Comparison of ENCODE assay signal across 2 cellular contexts in genomic region chr9:89679006-89679395, GRCh38.
TF ChIP-seq lines count a peak whose summit lies in the region.

No MANE protein-coding gene starts in this region.

TF ChIP-seq in GM23338, 12 proteins besides CTCF, POLR2A, EP300 and RAD21:
- no peak for TF ChIP-seq NANOG (IDR thresholded peaks at IDR 0.05; ENCODE audit: borderline replicate concordance)
- TF ChIP-seq, protein P1, sequence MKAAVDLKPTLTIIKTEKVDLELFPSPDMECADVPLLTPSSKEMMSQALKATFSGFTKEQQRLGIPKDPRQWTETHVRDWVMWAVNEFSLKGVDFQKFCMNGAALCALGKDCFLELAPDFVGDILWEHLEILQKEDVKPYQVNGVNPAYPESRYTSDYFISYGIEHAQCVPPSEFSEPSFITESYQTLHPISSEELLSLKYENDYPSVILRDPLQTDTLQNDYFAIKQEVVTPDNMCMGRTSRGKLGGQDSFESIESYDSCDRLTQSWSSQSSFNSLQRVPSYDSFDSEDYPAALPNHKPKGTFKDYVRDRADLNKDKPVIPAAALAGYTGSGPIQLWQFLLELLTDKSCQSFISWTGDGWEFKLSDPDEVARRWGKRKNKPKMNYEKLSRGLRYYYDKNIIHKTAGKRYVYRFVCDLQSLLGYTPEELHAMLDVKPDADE (IDR thresholded peaks at IDR 0.05): no peak
- TF ChIP-seq ZNF114 (CRISPR knock-in tag; IDR thresholded peaks at IDR 0.05): no peak
- no peak for TF ChIP-seq JUNB (IDR thresholded peaks at IDR 0.05; ENCODE audit: unreplicated experiment)
- no peak for TF ChIP-seq EZH2 (IDR thresholded peaks at IDR 0.05; ENCODE audit: low read depth, unreplicated experiment)
- no peak for TF ChIP-seq POLR2AphosphoS5 (IDR thresholded peaks at IDR 0.05; ENCODE audit: low read depth)
- no peak for TF ChIP-seq ZNF331 (CRISPR knock-in tag; IDR thresholded peaks at IDR 0.05; ENCODE audit: low read depth)
- TF ChIP-seq, protein P2, sequence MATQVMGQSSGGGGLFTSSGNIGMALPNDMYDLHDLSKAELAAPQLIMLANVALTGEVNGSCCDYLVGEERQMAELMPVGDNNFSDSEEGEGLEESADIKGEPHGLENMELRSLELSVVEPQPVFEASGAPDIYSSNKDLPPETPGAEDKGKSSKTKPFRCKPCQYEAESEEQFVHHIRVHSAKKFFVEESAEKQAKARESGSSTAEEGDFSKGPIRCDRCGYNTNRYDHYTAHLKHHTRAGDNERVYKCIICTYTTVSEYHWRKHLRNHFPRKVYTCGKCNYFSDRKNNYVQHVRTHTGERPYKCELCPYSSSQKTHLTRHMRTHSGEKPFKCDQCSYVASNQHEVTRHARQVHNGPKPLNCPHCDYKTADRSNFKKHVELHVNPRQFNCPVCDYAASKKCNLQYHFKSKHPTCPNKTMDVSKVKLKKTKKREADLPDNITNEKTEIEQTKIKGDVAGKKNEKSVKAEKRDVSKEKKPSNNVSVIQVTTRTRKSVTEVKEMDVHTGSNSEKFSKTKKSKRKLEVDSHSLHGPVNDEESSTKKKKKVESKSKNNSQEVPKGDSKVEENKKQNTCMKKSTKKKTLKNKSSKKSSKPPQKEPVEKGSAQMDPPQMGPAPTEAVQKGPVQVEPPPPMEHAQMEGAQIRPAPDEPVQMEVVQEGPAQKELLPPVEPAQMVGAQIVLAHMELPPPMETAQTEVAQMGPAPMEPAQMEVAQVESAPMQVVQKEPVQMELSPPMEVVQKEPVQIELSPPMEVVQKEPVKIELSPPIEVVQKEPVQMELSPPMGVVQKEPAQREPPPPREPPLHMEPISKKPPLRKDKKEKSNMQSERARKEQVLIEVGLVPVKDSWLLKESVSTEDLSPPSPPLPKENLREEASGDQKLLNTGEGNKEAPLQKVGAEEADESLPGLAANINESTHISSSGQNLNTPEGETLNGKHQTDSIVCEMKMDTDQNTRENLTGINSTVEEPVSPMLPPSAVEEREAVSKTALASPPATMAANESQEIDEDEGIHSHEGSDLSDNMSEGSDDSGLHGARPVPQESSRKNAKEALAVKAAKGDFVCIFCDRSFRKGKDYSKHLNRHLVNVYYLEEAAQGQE (IDR thresholded peaks at IDR 0.05; ENCODE audit: unreplicated experiment): no peak
- no peak for TF ChIP-seq STAT1 (IDR thresholded peaks at IDR 0.05; ENCODE audit: unreplicated experiment)
- TF ChIP-seq CREB1 (CRISPR knock-in tag; IDR thresholded peaks at IDR 0.05; ENCODE audit: low read depth): no peak
- no peak for TF ChIP-seq EZH2phosphoT487 (IDR thresholded peaks at IDR 0.05; ENCODE audit: unreplicated experiment)
- TF ChIP-seq, protein P3, sequence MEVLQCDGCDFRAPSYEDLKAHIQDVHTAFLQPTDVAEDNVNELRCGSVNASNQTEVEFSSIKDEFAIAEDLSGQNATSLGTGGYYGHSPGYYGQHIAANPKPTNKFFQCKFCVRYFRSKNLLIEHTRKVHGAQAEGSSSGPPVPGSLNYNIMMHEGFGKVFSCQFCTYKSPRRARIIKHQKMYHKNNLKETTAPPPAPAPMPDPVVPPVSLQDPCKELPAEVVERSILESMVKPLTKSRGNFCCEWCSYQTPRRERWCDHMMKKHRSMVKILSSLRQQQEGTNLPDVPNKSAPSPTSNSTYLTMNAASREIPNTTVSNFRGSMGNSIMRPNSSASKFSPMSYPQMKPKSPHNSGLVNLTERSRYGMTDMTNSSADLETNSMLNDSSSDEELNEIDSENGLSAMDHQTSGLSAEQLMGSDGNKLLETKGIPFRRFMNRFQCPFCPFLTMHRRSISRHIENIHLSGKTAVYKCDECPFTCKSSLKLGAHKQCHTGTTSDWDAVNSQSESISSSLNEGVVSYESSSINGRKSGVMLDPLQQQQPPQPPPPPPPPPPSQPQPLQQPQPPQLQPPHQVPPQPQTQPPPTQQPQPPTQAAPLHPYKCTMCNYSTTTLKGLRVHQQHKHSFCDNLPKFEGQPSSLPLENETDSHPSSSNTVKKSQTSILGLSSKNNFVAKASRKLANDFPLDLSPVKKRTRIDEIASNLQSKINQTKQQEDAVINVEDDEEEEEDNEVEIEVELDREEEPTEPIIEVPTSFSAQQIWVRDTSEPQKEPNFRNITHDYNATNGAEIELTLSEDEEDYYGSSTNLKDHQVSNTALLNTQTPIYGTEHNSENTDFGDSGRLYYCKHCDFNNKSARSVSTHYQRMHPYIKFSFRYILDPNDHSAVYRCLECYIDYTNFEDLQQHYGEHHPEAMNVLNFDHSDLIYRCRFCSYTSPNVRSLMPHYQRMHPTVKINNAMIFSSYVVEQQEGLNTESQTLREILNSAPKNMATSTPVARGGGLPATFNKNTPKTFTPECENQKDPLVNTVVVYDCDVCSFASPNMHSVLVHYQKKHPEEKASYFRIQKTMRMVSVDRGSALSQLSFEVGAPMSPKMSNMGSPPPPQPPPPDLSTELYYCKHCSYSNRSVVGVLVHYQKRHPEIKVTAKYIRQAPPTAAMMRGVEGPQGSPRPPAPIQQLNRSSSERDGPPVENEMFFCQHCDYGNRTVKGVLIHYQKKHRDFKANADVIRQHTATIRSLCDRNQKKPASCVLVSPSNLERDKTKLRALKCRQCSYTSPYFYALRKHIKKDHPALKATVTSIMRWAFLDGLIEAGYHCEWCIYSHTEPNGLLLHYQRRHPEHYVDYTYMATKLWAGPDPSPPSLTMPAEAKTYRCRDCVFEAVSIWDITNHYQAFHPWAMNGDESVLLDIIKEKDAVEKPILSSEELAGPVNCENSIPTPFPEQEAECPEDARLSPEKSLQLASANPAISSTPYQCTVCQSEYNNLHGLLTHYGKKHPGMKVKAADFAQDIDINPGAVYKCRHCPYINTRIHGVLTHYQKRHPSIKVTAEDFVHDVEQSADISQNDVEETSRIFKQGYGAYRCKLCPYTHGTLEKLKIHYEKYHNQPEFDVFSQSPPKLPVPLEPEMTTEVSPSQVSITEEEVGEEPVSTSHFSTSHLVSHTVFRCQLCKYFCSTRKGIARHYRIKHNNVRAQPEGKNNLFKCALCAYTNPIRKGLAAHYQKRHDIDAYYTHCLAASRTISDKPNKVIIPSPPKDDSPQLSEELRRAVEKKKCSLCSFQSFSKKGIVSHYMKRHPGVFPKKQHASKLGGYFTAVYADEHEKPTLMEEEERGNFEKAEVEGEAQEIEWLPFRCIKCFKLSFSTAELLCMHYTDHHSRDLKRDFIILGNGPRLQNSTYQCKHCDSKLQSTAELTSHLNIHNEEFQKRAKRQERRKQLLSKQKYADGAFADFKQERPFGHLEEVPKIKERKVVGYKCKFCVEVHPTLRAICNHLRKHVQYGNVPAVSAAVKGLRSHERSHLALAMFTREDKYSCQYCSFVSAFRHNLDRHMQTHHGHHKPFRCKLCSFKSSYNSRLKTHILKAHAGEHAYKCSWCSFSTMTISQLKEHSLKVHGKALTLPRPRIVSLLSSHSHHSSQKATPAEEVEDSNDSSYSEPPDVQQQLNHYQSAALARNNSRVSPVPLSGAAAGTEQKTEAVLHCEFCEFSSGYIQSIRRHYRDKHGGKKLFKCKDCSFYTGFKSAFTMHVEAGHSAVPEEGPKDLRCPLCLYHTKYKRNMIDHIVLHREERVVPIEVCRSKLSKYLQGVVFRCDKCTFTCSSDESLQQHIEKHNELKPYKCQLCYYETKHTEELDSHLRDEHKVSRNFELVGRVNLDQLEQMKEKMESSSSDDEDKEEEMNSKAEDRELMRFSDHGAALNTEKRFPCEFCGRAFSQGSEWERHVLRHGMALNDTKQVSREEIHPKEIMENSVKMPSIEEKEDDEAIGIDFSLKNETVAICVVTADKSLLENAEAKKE (CRISPR knock-in tag; IDR thresholded peaks at IDR 0.05): no peak

TF ChIP-seq in H1, 55 proteins besides CTCF, POLR2A, EP300 and RAD21:
- TF ChIP-seq RBBP5 (IDR thresholded peaks at IDR 0.05; ENCODE audit: borderline replicate concordance, low read depth, low read length): no peak
- no peak for TF ChIP-seq HDAC2 (IDR thresholded peaks at IDR 0.05; ENCODE audit: borderline replicate concordance in 1 of 2, low read depth in 2 of 2, low read length in 2 of 2)
- no peak for TF ChIP-seq SAP30 (IDR thresholded peaks at IDR 0.05; ENCODE audit: insufficient read depth, insufficient replicate concordance, low read length)
- TF ChIP-seq ASH2L (IDR thresholded peaks at IDR 0.05; ENCODE audit: low read length): no peak
- no peak for TF ChIP-seq KDM1A (IDR thresholded peaks at IDR 0.05; ENCODE audit: borderline replicate concordance, low read length)
